Comparison of ENCODE assay signal across 8 cellular contexts in the genomic region with DNA sequence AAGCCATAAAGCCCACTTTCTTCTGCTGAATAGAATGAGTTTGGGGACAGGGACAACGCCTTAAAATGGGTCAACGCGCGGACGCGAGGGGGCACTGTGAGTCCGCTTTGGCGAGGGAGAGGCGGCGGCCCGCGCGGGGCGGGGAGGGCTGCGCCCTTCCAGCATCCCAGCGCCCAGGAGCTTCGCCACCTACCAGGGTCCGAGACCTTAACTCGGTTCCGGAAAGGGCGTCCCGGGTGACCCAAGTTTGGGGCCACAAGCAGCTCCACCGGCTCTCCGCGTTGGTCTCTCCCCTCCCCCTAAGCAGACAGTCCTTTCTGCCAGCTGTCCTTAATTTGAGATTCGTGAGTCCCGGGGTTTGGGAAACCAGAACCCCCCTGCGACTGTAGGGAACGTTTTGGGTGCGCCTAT. TPM values are rescaled to one million over a fixed set of nuclear protein-coding genes. Genes with fewer than 3 reads are reported as not detected.
DNase-seq lines count a peak whose midpoint lies in the region; ATAC-seq, FAIRE-seq and TF ChIP-seq lines count a peak whose summit lies in the region.

No MANE protein-coding gene starts in this region.

- DNase-seq in AG09309 (ENCODE audit: low read depth) (no peak), HUDEP-2 (lab: John Stamatoyannopoulos, UW; ENCODE audit: unreplicated experiment in 76 of 76) (peak in 65 of 76 experiments; percentile 20 to 88 (median 63)), SJCRH30 (peak; percentile 78 to 86), cardiac fibroblast (ENCODE audit: low read depth in 2 of 2) (peak; percentile 52 to 61)
- peak; percentile 16 to 52 for DNase-seq in stimulated activated CD4-positive, alpha-beta T cell treated with anti-CD3 and anti-CD28 coated beads, Interleukin-12 subunit alpha, Interleukin-12 subunit beta, amount 100 ng/mL, for 24 hours (ENCODE audit: low read depth in 2 of 2)

- H3K27ac ChIP-seq in SJCRH30, result peak overlapping the region; percentile 71

- H3K4me1 ChIP-seq in SJCRH30, result no peaks in the 10 kb centered on the region

- ATAC-seq in GM18907 (IDR thresholded peaks at IDR 0.05; ENCODE audit: unreplicated experiment), result peak; percentile 37
- no peak for ATAC-seq in HG03280 (IDR thresholded peaks at IDR 0.05; ENCODE audit: unreplicated experiment)

- H3K9me3 ChIP-seq in SJCRH30 (replicated peaks), result no peaks in the 10 kb centered on the region

- H3K4me3 ChIP-seq in AG09309 (ENCODE audit: control insufficient read depth, low read depth, low read length) (peak overlapping the region; percentile 96), SJCRH30 (peak overlapping the region; percentile 91), cardiac fibroblast (replicated peaks in 1 of 2; ENCODE audit: low read depth in 2 of 2, low read length in 2 of 2) (peak overlapping the region; percentile 28 to 68)

- H3K27me3 ChIP-seq in SJCRH30, result no peaks in the 10 kb centered on the region

- H3K36me3 ChIP-seq in SJCRH30, result no peaks in the 10 kb centered on the region

- FAIRE-seq in islet of Langerhans (lab: Jason Lieb, UNC), result peak; percentile 49

- TF ChIP-seq CTCF in AG09309 (IDR thresholded peaks at IDR 0.05; ENCODE audit: control insufficient read depth, insufficient read depth, low read depth, low read length, missing control alignments) (peak; percentile 92), cardiac fibroblast (IDR thresholded peaks at IDR 0.05; ENCODE audit: low read depth, low read length) (peak; percentile 68)

RNA-seq across cellular contexts. Expression of a gene that starts 1.8 kb away (rescaled TPM):
- 11.6 and 12.2 TPM in 2 replicates for total RNA-seq in SJCRH30 (2014; rRNA removed; shearing (Covaris generic))
